5 cellular contexts compared by ENCODE assay signal in the genomic region with DNA sequence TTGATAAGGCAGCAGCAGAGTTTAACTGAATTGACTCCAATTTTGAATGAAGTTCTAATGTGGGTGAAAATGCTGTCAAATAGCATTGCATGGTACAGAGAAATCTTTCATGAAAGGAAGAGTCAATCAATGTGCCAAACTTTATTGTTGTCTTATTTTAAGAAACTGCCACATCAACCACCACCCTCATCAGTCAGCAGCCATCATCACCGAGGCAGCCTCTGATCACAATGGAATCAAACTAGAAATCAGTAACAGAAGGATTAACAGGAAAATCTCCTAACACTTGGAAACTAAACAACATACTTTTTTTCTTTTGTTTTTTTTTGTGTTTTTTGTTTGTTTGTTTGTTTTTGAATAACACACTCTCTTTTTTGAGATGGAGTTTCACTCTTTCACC.
"Had no signal": no experiment of that assay in that cellular context is flagged by ENCODE, and none has a peak within 500 bp of the region (broad histone marks: within the 10 kb centered on the region; RNA-seq: fewer than 3 reads in every experiment).

No MANE protein-coding gene starts in this region.

- DNase-seq: IMR-90, KBM-7 had no signal

- H3K4me3 ChIP-seq: K562 had no signal

- H3K9me3 Mint-ChIP-seq: IgD-negative memory B cell had no signal

- H3K27ac ChIP-seq: HL-60 had no signal

- H3K27me3 Mint-ChIP-seq: IgD-negative memory B cell had no signal

- H3K27ac Mint-ChIP-seq: IgD-negative memory B cell had no signal
